In genomic region chr6:73733791-73734190, GRCh38 we compare ENCODE assay signal across 13 cellular contexts.
"Had no signal": no experiment of that assay in that cellular context is flagged by ENCODE, and none has a peak within 500 bp of the region (broad histone marks: within the 10 kb centered on the region; RNA-seq: fewer than 3 reads in every experiment).

No MANE protein-coding gene starts in this region.

- H3K4me3 ChIP-seq: ascending aorta, breast epithelium, esophagus squamous epithelium, left lung, psoas muscle, suprapubic skin, transverse colon, vagina had no signal

- H3K9me3 Mint-ChIP-seq: activated naive CD4-positive, alpha-beta T cell treated with anti-CD3 and anti-CD28 coated beads, Interleukin-2, amount 10 ng/mL, durations not matched to agents 7 days and 5 days; activated T-cell treated with anti-CD3 and anti-CD28 coated beads, Interleukin-2, amount 50 U/mL, for 4 hours; stimulated activated naive CD8-positive, alpha-beta T cell treated with anti-CD3 and anti-CD28 coated beads, Interleukin-15, amount 100 ng/mL, for 72 hours had no signal

- H3K27me3 ChIP-seq: ascending aorta, breast epithelium, esophagus squamous epithelium, left lung, suprapubic skin, transverse colon, vagina had no signal

- H3K27me3 Mint-ChIP-seq: activated naive CD4-positive, alpha-beta T cell treated with anti-CD3 and anti-CD28 coated beads, Interleukin-2, amount 10 ng/mL, durations not matched to agents 7 days and 5 days; stimulated activated naive CD8-positive, alpha-beta T cell treated with anti-CD3 and anti-CD28 coated beads, Interleukin-15, amount 100 ng/mL, for 72 hours had no signal

- H3K27ac Mint-ChIP-seq: activated naive CD4-positive, alpha-beta T cell treated with anti-CD3 and anti-CD28 coated beads, Interleukin-2, amount 10 ng/mL, durations not matched to agents 7 days and 5 days had no signal

- H3K27ac ChIP-seq: ascending aorta, breast epithelium, esophagus squamous epithelium, left lung, psoas muscle, suprapubic skin, transverse colon, vagina had no signal

- H3K36me3 ChIP-seq: ascending aorta, breast epithelium, left lung, transverse colon had no signal

- H3K4me1 ChIP-seq: ascending aorta, breast epithelium, esophagus squamous epithelium, psoas muscle had no signal

- H3K36me3 Mint-ChIP-seq: activated naive CD4-positive, alpha-beta T cell treated with anti-CD3 and anti-CD28 coated beads, Interleukin-2, amount 10 ng/mL, durations not matched to agents 7 days and 5 days had no signal

- H3K4me3 Mint-ChIP-seq: activated naive CD4-positive, alpha-beta T cell treated with anti-CD3 and anti-CD28 coated beads, Interleukin-2, amount 10 ng/mL, durations not matched to agents 7 days and 5 days; activated T-cell treated with anti-CD3 and anti-CD28 coated beads, Interleukin-2, amount 50 U/mL, for 4 hours; stimulated activated naive CD8-positive, alpha-beta T cell treated with anti-CD3 and anti-CD28 coated beads, Interleukin-15, amount 100 ng/mL, for 72 hours had no signal

- H3K9me3 ChIP-seq: ascending aorta, breast epithelium, esophagus squamous epithelium, left lung, psoas muscle, suprapubic skin, transverse colon, vagina had no signal

- DNase-seq: cerebellar nuclear complex, kidney had no signal
